ENCODE assay signal across 27 cellular contexts in the genomic region with DNA sequence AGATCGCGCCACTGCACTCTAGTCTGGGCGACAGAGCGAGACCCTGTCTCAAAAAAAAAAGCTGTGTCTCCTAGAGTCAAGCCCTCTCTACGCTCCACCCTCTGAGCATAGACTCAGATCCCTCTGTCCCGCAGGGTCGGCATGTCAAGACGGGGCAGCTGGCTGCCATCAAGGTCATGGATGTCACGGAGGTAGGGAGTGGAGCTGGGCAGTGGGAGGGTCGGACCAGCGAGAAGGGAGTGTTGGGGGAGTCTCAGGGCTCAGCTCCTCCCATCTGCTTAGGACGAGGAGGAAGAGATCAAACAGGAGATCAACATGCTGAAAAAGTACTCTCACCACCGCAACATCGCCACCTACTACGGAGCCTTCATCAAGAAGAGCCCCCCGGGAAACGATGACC. TPM values are rescaled to one million over a fixed set of nuclear protein-coding genes. Genes with fewer than 3 reads are reported as not detected.
"Had no signal": no experiment of that assay in that cellular context is flagged by ENCODE, and none has a peak within 500 bp of the region (broad histone marks: within the 10 kb centered on the region; RNA-seq: fewer than 3 reads in every experiment).

No MANE protein-coding gene starts in this region.

- H3K9me3 ChIP-seq: left lung, right lobe of liver, stomach, thyroid gland had no signal

- H3K27me3 ChIP-seq: foreskin keratinocyte, left lung, neural progenitor cell, right lobe of liver, stomach, thyroid gland had no signal

- H3K36me3 ChIP-seq: neural progenitor cell had no signal

- H3K27ac ChIP-seq: foreskin keratinocyte, left lung, neural progenitor cell, parathyroid adenoma, right lobe of liver, stomach, thyroid gland had no signal

- H3K4me1 ChIP-seq: neural progenitor cell, parathyroid adenoma, right lobe of liver, thyroid gland had no signal

- H3K4me3 ChIP-seq: left lung, neural progenitor cell, right lobe of liver, smooth muscle cell, stomach, thyroid gland had no signal

- ATAC-seq: activated CD8-positive, alpha-beta T cell treated with anti-CD3 and anti-CD28 coated beads, Interleukin-2, amount 10 ng/mL, durations not matched to agents 7 days and 5 days; activated naive CD8-positive, alpha-beta T cell treated with anti-CD3 and anti-CD28 coated beads, Interleukin-2, amount 50 U/mL, for 24 hours had no signal

- DNase-seq: activated CD4-positive, alpha-beta T cell treated with anti-CD3 and anti-CD28 coated beads, Interleukin-2, amount 10 ng/mL, durations not matched to agents 7 days and 5 days; activated CD8-positive, alpha-beta T cell treated with anti-CD3 and anti-CD28 coated beads, Interleukin-2, amount 10 ng/mL, durations not matched to agents 7 days and 5 days; activated naive CD4-positive, alpha-beta T cell treated with anti-CD3 and anti-CD28 coated beads, Interleukin-2, amount 10 ng/mL, durations not matched to agents 7 days and 5 days; activated naive CD8-positive, alpha-beta T cell treated with anti-CD3 and anti-CD28 coated beads, Interleukin-2, amount 50 U/mL, for 24 hours; activated T-cell treated with anti-CD3 and anti-CD28 coated beads, Interleukin-2, amount 50 U/mL, for 24 hours; aorta; cortex of kidney; effector CD8-positive, alpha-beta T cell; foreskin keratinocyte; glutamatergic neuron; hypothalamus; islet precursor cell; midbrain; right lobe of liver; stimulated activated CD4-positive, alpha-beta T cell treated with anti-CD3 and anti-CD28 coated beads, Interleukin-4, amount 100 ng/mL, for 1 hour; stomach; T-helper 1 cell; T1000; thyroid gland had no signal

RNA-seq across cellular contexts. Expression of a gene that starts 22.0 kb away (rescaled TPM):
- total RNA-seq: foreskin keratinocyte, myocyte had no signal

RNA-seq across cellular contexts. Expression of a gene that starts 51.2 kb away (rescaled TPM):
- total RNA-seq: activated CD4-positive, alpha-beta T cell treated with anti-CD3 and anti-CD28 coated beads, Interleukin-2, amount 10 ng/mL, durations not matched to agents 7 days and 5 days; activated CD8-positive, alpha-beta T cell treated with anti-CD3 and anti-CD28 coated beads, Interleukin-2, amount 10 ng/mL, durations not matched to agents 7 days and 5 days; fibroblast of lung; foreskin keratinocyte; lung microvascular endothelial cell; myocyte; smooth muscle cell; stomach; thyroid gland; ureter had no signal
